ENCODE assay signal across 24 cellular contexts in genomic region chrX:25006586-25007058, GRCh38. TPM values are rescaled to one million over a fixed set of nuclear protein-coding genes. Genes with fewer than 3 reads are reported as not detected.
DNase-seq lines count a peak whose midpoint lies in the region; FAIRE-seq and TF ChIP-seq lines count a peak whose summit lies in the region.
"Had no signal": no experiment of that assay in that cellular context is flagged by ENCODE, and none has a peak within 500 bp of the region (broad histone marks: within the 10 kb centered on the region; RNA-seq: fewer than 3 reads in every experiment).

No MANE protein-coding gene starts in this region.

- 3% methylated on average over 3 of the region's 7 CpGs for WGBS in mesenchymal stem cell

- peaks cover 18% of the 10 kb centered on the region for H3K4me1 Mint-ChIP-seq in activated CD4-positive, alpha-beta memory T cell treated with anti-CD3 and anti-CD28 coated beads, Interleukin-2, amount 10 ng/mL, durations not matched to agents 7 days and 5 days

- H3K9me3 ChIP-seq in keratinocyte (ENCODE audit: control insufficient read depth, low read depth, low read length) (no peaks in the 10 kb centered on the region), mesenchymal stem cell (ENCODE audit: control insufficient read depth, low read length) (peaks cover 3% of the 10 kb centered on the region)
- H3K9me3 ChIP-seq: heart left ventricle, psoas muscle, SJCRH30 had no signal

- no peak overlapping the region for H4K8ac ChIP-seq in mesenchymal stem cell (ENCODE audit: low read length)

- H2BK5ac ChIP-seq in mesenchymal stem cell (ENCODE audit: low read depth, low read length, poor library complexity, severe bottlenecking) = no peak overlapping the region

- CTCF ChIA-PET in activated CD4-positive, alpha-beta memory T cell treated with anti-CD3 and anti-CD28 coated beads, Interleukin-2, amount 10 ng/mL, durations not matched to agents 7 days and 5 days (lab: Charles Lee) = interaction anchor here (1.5 kb wide), 1 partner anchor 14 kb away, joined by 3 read pairs; no protein-coding TSS in a partner anchor

- H3K27me3 ChIP-seq in ACC112 (ENCODE audit: insufficient read depth, low read length) (peaks cover 91% of the 10 kb centered on the region), keratinocyte (ENCODE audit: control insufficient read depth, extremely low read depth, insufficient read depth, low read length) (peaks cover 91% of the 10 kb centered on the region), mesenchymal stem cell (ENCODE audit: control insufficient read depth in 1 of 2, insufficient read depth in 1 of 2, low read length in 2 of 2) (peaks cover 73 to 94% of the 10 kb centered on the region in 2 experiments)
- H3K27me3 ChIP-seq: SJCRH30 had no signal

- no peaks in the 10 kb centered on the region for H3K9me1 ChIP-seq in keratinocyte (ENCODE audit: control insufficient read depth, extremely low read depth, insufficient read depth, low read length)

- H3K4me1 ChIP-seq in ACC112 (ENCODE audit: control insufficient read depth, insufficient read depth, low read length, unreplicated experiment) (peaks cover 3% of the 10 kb centered on the region), keratinocyte (ENCODE audit: control insufficient read depth, extremely low read depth, insufficient read depth, low read length) (no peaks in the 10 kb centered on the region), mesenchymal stem cell (ENCODE audit: control insufficient read depth, insufficient read depth, low read depth, low read length) (peaks cover 31% of the 10 kb centered on the region)
- H3K4me1 ChIP-seq: psoas muscle, SJCRH30 had no signal

- H3K14ac ChIP-seq in mesenchymal stem cell (ENCODE audit: low read length in 2 of 2) = no peak overlapping the region

- peaks cover 67% of the 10 kb centered on the region for H3K27me3 Mint-ChIP-seq in activated CD4-positive, alpha-beta memory T cell treated with anti-CD3 and anti-CD28 coated beads, Interleukin-2, amount 10 ng/mL, durations not matched to agents 7 days and 5 days

- no peak overlapping the region for H2BK12ac ChIP-seq in mesenchymal stem cell (ENCODE audit: low read length in 2 of 2)

- H3K9ac ChIP-seq in keratinocyte (ENCODE audit: control insufficient read depth, extremely low read depth, insufficient read depth, low read length) = no peak overlapping the region
- no peak overlapping the region for H3K9ac ChIP-seq in mesenchymal stem cell (ENCODE audit: low read length)
- H3K9ac ChIP-seq: BLaER1 had no signal

- no peak overlapping the region for H3K18ac ChIP-seq in mesenchymal stem cell (ENCODE audit: low read depth in 1 of 2, low read length in 2 of 2)

- no peak overlapping the region for H2AK5ac ChIP-seq in mesenchymal stem cell (ENCODE audit: low read length, severe bottlenecking)

- DNase-seq in NCI-H1105 treated with DMSO at 0.1 percent for 48 hours (lab: John Stamatoyannopoulos, UW) (peak; percentile 34), NCI-H1105 (lab: John Stamatoyannopoulos, UW) (no peak), keratinocyte (ENCODE audit: low read depth, low spot score) (no peak), GM10266 (ENCODE audit: extremely low spot score) (no peak), mesenchymal stem cell (no peak)
- no peak for DNase-seq in activated CD4-positive, alpha-beta memory T cell treated with anti-CD3 and anti-CD28 coated beads, Interleukin-2, amount 10 ng/mL, durations not matched to agents 7 days and 5 days
- DNase-seq in effector CD8-positive, alpha-beta T cell (lab: John Stamatoyannopoulos, UW) = no peak
- DNase-seq: activated CD4-positive, CD25-positive, alpha-beta regulatory T cell; activated CD8-positive, alpha-beta memory T cell treated with anti-CD3 and anti-CD28 coated beads, Interleukin-2, amount 50 U/mL, for 48 hours; central memory CD4-positive, alpha-beta T cell; effector CD4-positive, alpha-beta T cell; heart left ventricle; Kasumi-1; psoas muscle; SJCRH30; small intestine; stimulated activated CD4-positive, alpha-beta T cell treated with anti-CD3 and anti-CD28 coated beads, Interleukin-4, amount 100 ng/mL, for 4 hours had no signal

- H3K36me3 ChIP-seq in ACC112 (ENCODE audit: insufficient read depth, low read length) = no peaks in the 10 kb centered on the region
- H3K36me3 ChIP-seq in keratinocyte (ENCODE audit: control insufficient read depth in 2 of 2, extremely low read depth in 1 of 2, insufficient read depth in 2 of 2, low read length in 2 of 2) = no peaks in the 10 kb centered on the region
- no peaks in the 10 kb centered on the region for H3K36me3 ChIP-seq in mesenchymal stem cell (ENCODE audit: control insufficient read depth in 1 of 2, insufficient read depth in 2 of 2, low read depth in 1 of 2, low read length in 2 of 2)
- H3K36me3 ChIP-seq: BLaER1, heart left ventricle, SJCRH30 had no signal

- H3K4me3 ChIP-seq in ACC112 (ENCODE audit: low read depth, low read length) (peak overlapping the region; percentile 21; the same call in 1 of the 2 replicates), keratinocyte (ENCODE audit: control insufficient read depth in 2 of 3, extremely low read depth in 1 of 3, insufficient read depth in 2 of 3, low read depth in 1 of 3, low read length in 3 of 3) (peak overlapping the region in 2 of 3 experiments; percentile 1 to 12), mesenchymal stem cell (ENCODE audit: insufficient read depth in 1 of 2, low read depth in 1 of 2, low read length in 2 of 2) (no peak overlapping the region)
- H3K4me3 ChIP-seq: BLaER1, GM12878, heart left ventricle, lung, SJCRH30 had no signal

- no peak overlapping the region for H2BK15ac ChIP-seq in mesenchymal stem cell (ENCODE audit: low read depth, poor library complexity, severe bottlenecking)

- H3K23ac ChIP-seq in mesenchymal stem cell (ENCODE audit: low read length in 2 of 2) = no peak overlapping the region

- no peaks in the 10 kb centered on the region for H3K79me1 ChIP-seq in mesenchymal stem cell (replicated peaks; ENCODE audit: low read length, poor library complexity, severe bottlenecking)

- H3K4ac ChIP-seq in mesenchymal stem cell (ENCODE audit: low read depth in 1 of 2, low read length in 2 of 2) = no peak overlapping the region

- no peaks in the 10 kb centered on the region for H3K79me2 ChIP-seq in ACC112 (ENCODE audit: control insufficient read depth, insufficient read depth, low read length, unreplicated experiment)
- H3K79me2 ChIP-seq in keratinocyte (ENCODE audit: control insufficient read depth, insufficient read depth, low read length) = no peaks in the 10 kb centered on the region

- H3K4me2 ChIP-seq in keratinocyte (ENCODE audit: control insufficient read depth, extremely low read depth, insufficient read depth, low read depth, low read length) (peak overlapping the region; percentile 24), mesenchymal stem cell (ENCODE audit: low read length, poor library complexity, severe bottlenecking) (no peak overlapping the region)
- H3K4me2 ChIP-seq: BLaER1 had no signal

- H2BK120ac ChIP-seq in mesenchymal stem cell (ENCODE audit: low read depth, low read length) = no peak overlapping the region

- H3K27ac ChIP-seq in ACC112 (ENCODE audit: low read depth, low read length) = no peak overlapping the region
- H3K27ac ChIP-seq in keratinocyte (ENCODE audit: control insufficient read depth, insufficient read depth, low read length) = no peak overlapping the region
- H3K27ac ChIP-seq in mesenchymal stem cell (ENCODE audit: low read length, poor library complexity, severe bottlenecking) = no peak overlapping the region
- H3K27ac ChIP-seq: 22Rv1, BLaER1, heart left ventricle, SJCRH30 had no signal

- no peaks in the 10 kb centered on the region for H3K36me3 Mint-ChIP-seq in activated CD4-positive, alpha-beta memory T cell treated with anti-CD3 and anti-CD28 coated beads, Interleukin-2, amount 10 ng/mL, durations not matched to agents 7 days and 5 days (ENCODE audit: low read depth)

- no peaks in the 10 kb centered on the region for H4K20me1 ChIP-seq in keratinocyte (ENCODE audit: control insufficient read depth, extremely low read depth, insufficient read depth, low read length)

- no peak overlapping the region for H2AFZ ChIP-seq in ACC112 (ENCODE audit: low read length, unreplicated experiment)
- H2AFZ ChIP-seq in keratinocyte (ENCODE audit: control insufficient read depth, low read length) = no peak overlapping the region
- no peak overlapping the region for H2AFZ ChIP-seq in mesenchymal stem cell (ENCODE audit: low read depth, low read length)

- H3K27ac Mint-ChIP-seq in activated CD4-positive, alpha-beta memory T cell treated with anti-CD3 and anti-CD28 coated beads, Interleukin-2, amount 10 ng/mL, durations not matched to agents 7 days and 5 days = peak overlapping the region; percentile 16

- H3K9me3 Mint-ChIP-seq in activated CD4-positive, alpha-beta memory T cell treated with anti-CD3 and anti-CD28 coated beads, Interleukin-2, amount 10 ng/mL, durations not matched to agents 7 days and 5 days = no peaks in the 10 kb centered on the region

- no peak for FAIRE-seq in keratinocyte (lab: Jason Lieb, UNC)
- FAIRE-seq: G401.6, GM12878, small intestine had no signal

- POLR2A ChIA-PET in activated CD4-positive, alpha-beta memory T cell treated with anti-CD3 and anti-CD28 coated beads, Interleukin-2, amount 10 ng/mL, durations not matched to agents 7 days and 5 days (lab: Charles Lee) = no interaction called here

- dilution Hi-C loops in keratinocyte (cut with MboI; ENCODE audit: extremely low pct_ligation_motif_present, low sequenced_read_pairs) = no loop called here

- TF ChIP-seq CTCF in keratinocyte (optimal IDR thresholded peaks at IDR 0.05 in 1 of 3, IDR thresholded peaks at IDR 0.05 in 1 of 3, conservative IDR thresholded peaks at IDR 0.05 in 1 of 3; ENCODE audit: extremely low read depth in 1 of 3, insufficient read depth in 2 of 3, low read length in 3 of 3) (no peak), GM10266 (IDR thresholded peaks at IDR 0.05; ENCODE audit: control insufficient read depth, insufficient read depth, low read depth, missing control alignments) (no peak)

- H3K4me3 Mint-ChIP-seq in activated CD4-positive, alpha-beta memory T cell treated with anti-CD3 and anti-CD28 coated beads, Interleukin-2, amount 10 ng/mL, durations not matched to agents 7 days and 5 days = no peak overlapping the region

- no peak overlapping the region for H4K91ac ChIP-seq in mesenchymal stem cell (ENCODE audit: low read length)

RNA-seq across cellular contexts. Expression of gene ARX, which starts 9.1 kb away (rescaled TPM):
- total RNA-seq in activated CD4-positive, alpha-beta memory T cell treated with anti-CD3 and anti-CD28 coated beads, Interleukin-2, amount 10 ng/mL, durations not matched to agents 7 days and 5 days = not detected
- not detected in 3 replicates for polyA plus RNA-seq in keratinocyte
- polyA plus RNA-seq in keratinocyte (2011; ENCODE audit: low read depth) = not detected
- polyA plus RNA-seq in keratinocyte (2011; cell fraction: cytosol; rRNA removed) = not detected in 2 replicates
- not detected in 2 replicates for polyA plus RNA-seq in keratinocyte (2011; cell fraction: nucleus; rRNA removed)
- polyA plus RNA-seq in keratinocyte (2012; ENCODE audit: low replicate concordance) = not detected in 2 replicates
- polyA minus RNA-seq in keratinocyte = not detected in 3 replicates
- polyA minus RNA-seq in keratinocyte (2011; cell fraction: cytosol; rRNA and poly(A)+ RNA removed) = not detected
- not detected in 2 replicates for polyA minus RNA-seq in keratinocyte (2011; cell fraction: nucleus; rRNA and poly(A)+ RNA removed)
- not detected for polyA plus RNA-seq in mesenchymal stem cell (2013, experiment 1 of 2)
- polyA plus RNA-seq in mesenchymal stem cell (2013, experiment 2 of 2) = not detected
- total RNA-seq: GM12878; heart left ventricle; SJCRH30; T-helper 2 cell treated with Interferon-gamma antibody and Interleukin-4, amounts not matched to agents 100 ng/mL and 5 ng/mL, for 36 hours had no signal
- polyA plus RNA-seq: heart left ventricle had no signal

Comparison
In these comparisons a context has a peak if more than half of its experiments do, and no peak if none do; other contexts are left out.
1. H3K4me3 ChIP-seq: peak in ACC112 (single experiment) and keratinocyte (2 of 3); none in mesenchymal stem cell (0 of 2).